8 cellular contexts compared by ENCODE assay signal in the genomic region with DNA sequence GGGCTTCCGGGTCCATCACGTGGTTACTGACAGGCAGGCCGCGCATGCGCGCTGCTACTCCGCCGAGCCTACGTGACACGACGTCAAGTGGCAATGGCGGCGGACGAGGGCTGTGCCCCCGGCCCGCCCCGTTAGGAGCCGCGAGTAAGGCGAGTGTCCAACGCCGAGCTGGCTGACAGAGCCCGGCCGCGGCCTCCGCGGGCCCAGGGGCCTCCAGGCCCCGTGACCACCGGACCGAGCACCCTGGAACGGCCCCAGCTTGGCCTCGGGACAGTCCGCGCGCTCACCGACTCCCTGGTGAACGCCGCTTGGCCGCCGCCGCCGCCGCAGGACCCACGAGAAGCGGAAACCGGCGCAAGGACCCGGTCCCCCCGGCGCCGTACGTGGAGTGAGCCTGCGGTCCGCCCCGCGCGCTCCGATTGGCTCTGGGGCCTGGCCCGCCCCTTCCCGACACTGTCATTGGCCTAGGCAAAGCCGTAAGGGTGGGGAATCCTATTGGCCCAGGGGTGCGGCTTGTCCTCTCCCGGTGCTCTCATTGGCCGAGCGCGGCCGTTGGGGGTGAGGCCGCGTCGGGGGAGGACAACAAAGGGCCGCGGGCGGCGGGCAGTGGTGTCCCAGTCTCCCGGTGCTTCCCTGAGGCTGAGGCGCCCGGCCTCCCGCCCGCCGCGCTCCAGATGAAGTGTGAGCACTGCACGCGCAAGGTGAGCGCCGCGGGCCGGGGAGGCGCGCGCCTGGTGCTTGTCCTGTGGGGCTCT. TPM values are rescaled to one million over a fixed set of nuclear protein-coding genes. Genes with fewer than 3 reads are reported as not detected.
DNase-seq lines count a peak whose midpoint lies in the region; ATAC-seq and TF ChIP-seq lines count a peak whose summit lies in the region.

A gene (plus strand): TSS at position 612 of the 755 bp plus-strand sequence. CDS start 63 bp downstream, at position 675.

- H3K27ac Mint-ChIP-seq in chondrocyte (ENCODE audit: unreplicated experiment) = peak within 1 kb of the TSS; percentile 90

- no peak for TF ChIP-seq CTCF in chondrocyte (IDR thresholded peaks at IDR 0.05)

- peak; percentile 87 for ATAC-seq in HG03439 (IDR thresholded peaks at IDR 0.05; ENCODE audit: unreplicated experiment)

- peak; percentile 91 for TF ChIP-seq POLR2A in GM19193 (IDR thresholded peaks at IDR 0.05; ENCODE audit: extremely low read depth, insufficient read depth, insufficient read length)

- peak; percentile 99 for DNase-seq in AML-193 (lab: John Stamatoyannopoulos, UW)
- DNase-seq in NCI-H510A treated with DMSO at 0.1 percent for 48 hours (lab: John Stamatoyannopoulos, UW) = peak; percentile 98
- DNase-seq in activated CD4-positive, alpha-beta T cell treated with anti-CD3 and anti-CD28 coated beads for 24 hours (ENCODE audit: low read depth in 2 of 2) = peak; percentile 93
- DNase-seq in chondrocyte (ENCODE audit: low spot score) = peak; percentile 99
- peak; percentile 95 for DNase-seq in kidney glomerular epithelial cell (lab: John Stamatoyannopoulos, UW)
- DNase-seq in stimulated activated CD4-positive, alpha-beta T cell treated with anti-CD3 and anti-CD28 coated beads, Interleukin-1b, Interleukin-23, amount 100 ng/mL, for 1 hour (ENCODE audit: low read depth in 2 of 2) = peak; percentile 81 to 91

- H3K9me3 Mint-ChIP-seq in chondrocyte (ENCODE audit: low read depth) = no peaks in the 10 kb centered on the region

- peak within 1 kb of the TSS; percentile 94 for H3K4me3 Mint-ChIP-seq in chondrocyte (ENCODE audit: unreplicated experiment)

- no peaks in the 10 kb centered on the region for H3K27me3 Mint-ChIP-seq in chondrocyte (ENCODE audit: low read depth)

- H3K4me1 Mint-ChIP-seq in chondrocyte (ENCODE audit: low read depth) = peaks cover 18% of the 10 kb centered on the region

- peaks cover 10% of the 10 kb centered on the region for H3K36me3 Mint-ChIP-seq in chondrocyte (ENCODE audit: low read depth)

RNA-seq across cellular contexts. Expression of the gene that starts here (rescaled TPM):
- total RNA-seq in chondrocyte = 56.0 to 68.9 TPM (median 64.1 TPM) in 3 replicates

Comparison
In these comparisons a context has a peak if more than half of its experiments do, and no peak if none do; other contexts are left out.
1. Peak in every context shown above with its lines: DNase-seq and ATAC-seq.